ENCODE assay signal across 21 cellular contexts in genomic region chr5:154329062-154329461, GRCh38.
"Had no signal": no experiment of that assay in that cellular context is flagged by ENCODE, and none has a peak within 500 bp of the region (broad histone marks: within the 10 kb centered on the region; RNA-seq: fewer than 3 reads in every experiment).

No MANE protein-coding gene starts in this region.

- H3K4me3 Mint-ChIP-seq: IgD-negative memory B cell had no signal

- ATAC-seq: K562 had no signal

- H3K27ac Mint-ChIP-seq: IgD-negative memory B cell had no signal

- H3K27me3 Mint-ChIP-seq: IgD-negative memory B cell had no signal

- H3K27me3 ChIP-seq: SJSA1 had no signal

- H3K9me3 ChIP-seq: SJSA1 had no signal

- H3K27ac ChIP-seq: KMS-11, SJSA1, SK-N-MC had no signal

- DNase-seq: Kasumi-1, MV-4-11, NCI-H1048, NCI-H1105, NCI-H1417, NCI-H1436 treated with DMSO at 0.1 percent for 48 hours, NCI-H1694, NCI-H187 treated with DMSO at 0.1 percent for 48 hours, NCI-H2029 treated with DMSO at 0.1 percent for 48 hours, NCI-H2227 treated with DMSO at 0.1 percent for 48 hours, NCI-H524 treated with DMSO at 0.1 percent for 48 hours, NCI-H69, NCI-H774, Right ventricle myocardium superior, RPMI8226, SIG-M5 had no signal

- H3K9me3 Mint-ChIP-seq: IgD-negative memory B cell had no signal

- H3K4me3 ChIP-seq: K562, SJSA1, SK-N-MC had no signal
